Comparison of ENCODE assay signal across 1 cellular context in genomic region chr13:22271963-22272362, GRCh38.
TF ChIP-seq lines count a peak whose summit lies in the region.

No MANE protein-coding gene starts in this region.

TF ChIP-seq in IMR-90, 13 proteins besides CTCF, POLR2A, EP300 and RAD21 (continued from another document):
- TF ChIP-seq SMC3 (IDR thresholded peaks at IDR 0.05; ENCODE audit: low read depth, low read length) (no peak), MXI1 (IDR thresholded peaks at IDR 0.05; ENCODE audit: borderline replicate concordance, low read depth, low read length) (no peak), CHD1 (IDR thresholded peaks at IDR 0.05; ENCODE audit: low read depth, low read length) (no peak), RCOR1 (IDR thresholded peaks at IDR 0.05; ENCODE audit: insufficient replicate concordance, low read length) (no peak)
